12 cellular contexts compared by ENCODE assay signal in genomic region chr6:163354085-163354484, GRCh38.
DNase-seq lines count a peak whose midpoint lies in the region; ATAC-seq and TF ChIP-seq lines count a peak whose summit lies in the region.
"Had no signal": no experiment of that assay in that cellular context is flagged by ENCODE, and none has a peak within 500 bp of the region (broad histone marks: within the 10 kb centered on the region; RNA-seq: fewer than 3 reads in every experiment).

No MANE protein-coding gene starts in this region.

- no peaks in the 10 kb centered on the region for H3K27me3 ChIP-seq in lung (ENCODE audit: control insufficient read depth, insufficient read depth)
- H3K27me3 ChIP-seq in tibial nerve: no peaks in the 10 kb centered on the region

- H3K27ac Mint-ChIP-seq in natural killer cell treated with Interleukin-12 subunit alpha and Interleukin-12 subunit beta and Interleukin-15 and Interleukin-18, amount 100 ng/mL, for 72 hours: no peak overlapping the region

- no peak for TF ChIP-seq CTCF in lung (IDR thresholded peaks at IDR 0.05; ENCODE audit: control extremely low read depth, extremely low read depth)
- no peak for TF ChIP-seq CTCF in tibial nerve (IDR thresholded peaks at IDR 0.05)

- H3K9me3 ChIP-seq in lung (ENCODE audit: control insufficient read depth in 2 of 2, insufficient read depth in 1 of 2, low read length in 1 of 2) (no peaks in the 10 kb centered on the region), tibial nerve (no peaks in the 10 kb centered on the region)

- peak in 1 of 2 donors; percentile 59 for TF ChIP-seq EP300 in tibial nerve (IDR thresholded peaks at IDR 0.05)

- 41 to 57% methylated on average over 8 of the region's 8 CpGs for WGBS in lung, 2 donors
- 34 to 40% methylated on average over 8 of the region's 8 CpGs for WGBS in tibial nerve, 2 donors

- H3K27ac ChIP-seq in lung (ENCODE audit: low read depth in 1 of 2, low read length in 1 of 2) (no peak overlapping the region), tibial nerve (peak overlapping the region; percentile 56 to 92 (median 78))
- H3K27ac ChIP-seq: RWPE1 had no signal

- H3K9me3 Mint-ChIP-seq in natural killer cell treated with Interleukin-12 subunit alpha and Interleukin-12 subunit beta and Interleukin-15 and Interleukin-18, amount 100 ng/mL, for 72 hours: no peaks in the 10 kb centered on the region
- H3K9me3 Mint-ChIP-seq: activated B cell treated with CpG ODN at 0.5 μM for 24 hours; activated T-cell treated with anti-CD3 and anti-CD28 coated beads, Interleukin-2, amount 50 U/mL, for 4 hours had no signal

- H3K4me1 ChIP-seq in lung (ENCODE audit: control insufficient read depth in 2 of 2, insufficient read depth in 2 of 2, low read length in 2 of 2) (peaks cover 3 to 5% of the 10 kb centered on the region in 2 donors), tibial nerve (peaks cover 0 to 75% (median 29%) of the 10 kb centered on the region in 4 donors)

- H3K36me3 ChIP-seq in lung (ENCODE audit: control insufficient read depth in 2 of 2, insufficient read depth in 2 of 2, low read length in 2 of 2) (no peaks in the 10 kb centered on the region), tibial nerve (no peaks in the 10 kb centered on the region)

- peak; percentile 23 for DNase-seq in NOMO-1 treated with dmso at 0.1 percent for 144 hours (lab: John Stamatoyannopoulos, UW; ENCODE audit: unreplicated experiment)
- DNase-seq in dermis blood vessel endothelial cell: peak; percentile 67
- no peak for DNase-seq in lung (ENCODE audit: low spot score)
- no peak for DNase-seq in tibial nerve (ENCODE audit: low spot score in 2 of 2)
- no peak for DNase-seq in SHP77 treated with DMSO at 0.1 percent for 48 hours (lab: John Stamatoyannopoulos, UW)
- DNase-seq in NCI-H1694 (lab: John Stamatoyannopoulos, UW): no peak
- DNase-seq in natural killer cell treated with Interleukin-12 subunit alpha and Interleukin-12 subunit beta and Interleukin-15 and Interleukin-18, amount 100 ng/mL, for 72 hours (ENCODE audit: low spot score): no peak
- DNase-seq: activated B cell treated with CpG ODN at 0.5 μM for 24 hours; activated T-cell treated with anti-CD3 and anti-CD28 coated beads, Interleukin-2, amount 50 U/mL, for 4 hours; central memory CD4-positive, alpha-beta T cell had no signal

- H3K4me3 ChIP-seq in lung (no peak overlapping the region), tibial nerve (no peak overlapping the region)
- H3K4me3 ChIP-seq: smooth muscle cell had no signal

- H3K4me3 Mint-ChIP-seq in natural killer cell treated with Interleukin-12 subunit alpha and Interleukin-12 subunit beta and Interleukin-15 and Interleukin-18, amount 100 ng/mL, for 72 hours: no peak overlapping the region
- H3K4me3 Mint-ChIP-seq: activated T-cell treated with anti-CD3 and anti-CD28 coated beads, Interleukin-2, amount 50 U/mL, for 4 hours had no signal

- no peaks in the 10 kb centered on the region for H3K4me1 Mint-ChIP-seq in natural killer cell treated with Interleukin-12 subunit alpha and Interleukin-12 subunit beta and Interleukin-15 and Interleukin-18, amount 100 ng/mL, for 72 hours (ENCODE audit: low read depth in 2 of 2)

- TF ChIP-seq POLR2A in tibial nerve (IDR thresholded peaks at IDR 0.05): no peak

- H3K27me3 Mint-ChIP-seq in natural killer cell treated with Interleukin-12 subunit alpha and Interleukin-12 subunit beta and Interleukin-15 and Interleukin-18, amount 100 ng/mL, for 72 hours: peaks cover 5 to 7% of the 10 kb centered on the region in 2 donors

- ATAC-seq in lung (ENCODE audit: insufficient read depth, low FRiP score): peak; percentile 31
- ATAC-seq in natural killer cell treated with Interleukin-12 subunit alpha and Interleukin-12 subunit beta and Interleukin-15 and Interleukin-18, amount 100 ng/mL, for 72 hours: no peak
- ATAC-seq: activated T-cell treated with anti-CD3 and anti-CD28 coated beads, Interleukin-2, amount 50 U/mL, for 4 hours had no signal

- no peaks in the 10 kb centered on the region for H3K36me3 Mint-ChIP-seq in natural killer cell treated with Interleukin-12 subunit alpha and Interleukin-12 subunit beta and Interleukin-15 and Interleukin-18, amount 100 ng/mL, for 72 hours

Comparison
In these comparisons a context has a peak if more than half of its experiments do, and no peak if none do; other contexts are left out.
1. DNase-seq: peak in NOMO-1 treated with dmso at 0.1 percent for 144 hours (single experiment) and dermis blood vessel endothelial cell (single experiment); none in lung (single experiment), tibial nerve (0 of 2), SHP77 treated with DMSO at 0.1 percent for 48 hours (single experiment), NCI-H1694 (single experiment) and natural killer cell treated with Interleukin-12 subunit alpha and Interleukin-12 subunit beta and Interleukin-15 and Interleukin-18, amount 100 ng/mL, for 72 hours (single experiment).
2. H3K27ac ChIP-seq: peak in tibial nerve (4 of 4); none in lung (0 of 2).